ENCODE assay signal across 8 cellular contexts in genomic region chr2:188291617-188292445, GRCh38. TPM values are rescaled to one million over a fixed set of nuclear protein-coding genes. Genes with fewer than 3 reads are reported as not detected.
DNase-seq lines count a peak whose midpoint lies in the region; ATAC-seq and TF ChIP-seq lines count a peak whose summit lies in the region.

GULP1 (plus strand) TSS chr2:188291874; CDS start chr2:188477703, 185,829 bp downstream.

- ATAC-seq in HG02840 (IDR thresholded peaks at IDR 0.05; ENCODE audit: low FRiP score, unreplicated experiment), result no peak

- H3K36me3 ChIP-seq in stomach, result no peaks in the 10 kb centered on the region

- H3K27me3 Mint-ChIP-seq in Calu3 (ENCODE audit: unreplicated experiment), result no peaks in the 10 kb centered on the region

- peak; percentile 82 for DNase-seq in Calu3
- peak; percentile 63 for DNase-seq in HPDE6-E6E7 (ENCODE audit: extremely low spot score)
- peak; percentile 71 for DNase-seq in SK-MEL-5 (ENCODE audit: low read depth, low spot score)
- DNase-seq in dorsolateral prefrontal cortex, result peak; percentile 11 to 78 (median 60)
- peak; percentile 92 for DNase-seq in left kidney (ENCODE audit: low read depth, low spot score)
- DNase-seq in stomach, result peak; percentile 83
- DNase-seq in activated CD4-positive, CD25-positive, alpha-beta regulatory T cell treated with anti-CD3 and anti-CD28 coated beads, Interleukin-2, amount 50 U/mL, for 72 hours, result no peak

- peak within 1 kb of the TSS; percentile 51 to 86 (median 74) for H3K4me3 ChIP-seq in dorsolateral prefrontal cortex
- peak within 1 kb of the TSS; percentile 55 to 74 (median 67) for H3K4me3 ChIP-seq in stomach

- BruUV-seq in Calu3 (replicated peaks; lab: Mats Ljungman, UMichigan), result TSS peak; percentile 57

- WGBS in stomach, 5 donors, result 1 to 2% (median 1%) methylated on average over 51 to 64 of the region's 64 CpGs

- CTCF ChIA-PET in Calu3 (lab: Charles Lee), result interaction anchor here (0.6 to 1.7 kb wide), 6 partner anchors 78 to 791 kb away, joined by 3 to 6 read pairs (median 4); no protein-coding TSS in a partner anchor

- no peak for TF ChIP-seq EP300 in stomach (IDR thresholded peaks at IDR 0.05)

- peaks cover 0 to 43% (median 20%) of the 10 kb centered on the region in 4 donors for H3K4me1 ChIP-seq in stomach

- intact Hi-C loops in Calu3 (cut with micrococcal nuclease; ENCODE audit: unreplicated experiment) (loop anchor here (2.0 to 5.0 kb wide), 4 partner anchors 77 to 740 kb away; partner anchors contain the start of gene TFPI), dorsolateral prefrontal cortex (cut with DNase I) (loop anchor here (5.0 to 10.0 kb wide), 3 partner anchors 75 to 213 kb away; no protein-coding TSS in a partner anchor), stomach (cut with DNase I; ENCODE audit: low total_unique reads) (no loop called here)

- peak within 1 kb of the TSS; percentile 96 for H3K27ac Mint-ChIP-seq in Calu3 (ENCODE audit: unreplicated experiment)

- H3K4me3 Mint-ChIP-seq in Calu3 (ENCODE audit: low read depth, unreplicated experiment), result peak within 1 kb of the TSS; percentile 95

- H3K9me3 ChIP-seq in stomach, result no peaks in the 10 kb centered on the region

- peaks cover 64% of the 10 kb centered on the region for H3K36me3 Mint-ChIP-seq in Calu3 (ENCODE audit: insufficient read depth, unreplicated experiment)

- H3K27ac ChIP-seq in dorsolateral prefrontal cortex (peak within 1 kb of the TSS in 56 of 59 donors; percentile 6 to 93 (median 75)), stomach (peak within 1 kb of the TSS; percentile 97 to 100 (median 98))

- H3K9me3 Mint-ChIP-seq in Calu3 (ENCODE audit: low read depth, unreplicated experiment), result no peaks in the 10 kb centered on the region

- peaks cover 16% of the 10 kb centered on the region for H3K4me1 Mint-ChIP-seq in Calu3 (ENCODE audit: low read depth, unreplicated experiment)

- in situ Hi-C loops in SK-MEL-5 (cut with HindIII; ENCODE audit: low pct_unique_long_range_greater_than_20kb, low sequenced_read_pairs), result no loop called here

- TF ChIP-seq POLR2A in stomach (IDR thresholded peaks at IDR 0.05), result no peak

- TF ChIP-seq CTCF in Calu3 (IDR thresholded peaks at IDR 0.05; ENCODE audit: unreplicated experiment) (peak; percentile 73), dorsolateral prefrontal cortex (IDR thresholded peaks at IDR 0.05 in 54 of 56, conservative IDR thresholded peaks at IDR 0.05 in 2 of 56; ENCODE audit: low read depth in 1 of 56, partially characterized antibody in 56 of 56) (peak; percentile 19 to 73 (median 58)), stomach (IDR thresholded peaks at IDR 0.05) (peak in 5 of 7 experiments; percentile 51 to 73 (median 60))

- H3K27me3 ChIP-seq in dorsolateral prefrontal cortex (no peaks in the 10 kb centered on the region), stomach (peaks cover 0 to 8% (median 0%) of the 10 kb centered on the region in 3 donors)

RNA-seq across cellular contexts. Expression of gene GULP1, which starts in this region (rescaled TPM):
- total RNA-seq in Calu3 (2022) (86.8 and 94.4 TPM in 2 replicates), dorsolateral prefrontal cortex (10 to 100 TPM; 11.4 to 52.7 (median 28.6) TPM), stomach (100 to 1,000 TPM in 2 of 5 donors, 10 to 100 TPM in 2, 1 to 10 TPM in 1; 4.9 to 179 (median 56.7) TPM)
- total RNA-seq in SK-MEL-5 (2014; rRNA removed; shearing (Covaris generic)), result 34.6 and 38.9 TPM in 2 replicates
- 27.3 and 41.4 TPM in 2 replicates for polyA plus RNA-seq in SK-MEL-5 (2015; cell fraction: cytosol; rRNA removed)
- 29.8 and 37.9 TPM in 2 replicates for polyA plus RNA-seq in SK-MEL-5 (2015; cell fraction: nucleus; rRNA removed)
- polyA plus RNA-seq in stomach, result 10 to 100 TPM in 2 of 3 donors, 1 to 10 TPM in 1; 8.2 to 36.5 (median 25.3) TPM
